ENCODE assay signal across 16 cellular contexts in genomic region chr5:32308951-32309350, GRCh38. TPM values are rescaled to one million over a fixed set of nuclear protein-coding genes. Genes with fewer than 3 reads are reported as not detected.
A peak's percentile ranks its signal among the peaks of the same experiment; 100 is the strongest.
DNase-seq lines count a peak whose midpoint lies in the region; ATAC-seq, FAIRE-seq and TF ChIP-seq lines count a peak whose summit lies in the region.
"Had no signal": no experiment of that assay in that cellular context is flagged by ENCODE, and none has a peak within 500 bp of the region (broad histone marks: within the 10 kb centered on the region; RNA-seq: fewer than 3 reads in every experiment).

No MANE protein-coding gene starts in this region.

- H3K4me3 Mint-ChIP-seq in Calu3 (ENCODE audit: low read depth, unreplicated experiment) (peak overlapping the region; percentile 21), T-helper 17 cell (peak overlapping the region; percentile 25)

- intact Hi-C loops in Calu3 (cut with micrococcal nuclease; ENCODE audit: unreplicated experiment) (no loop called here), kidney (cut with DNase I) (no loop called here), spleen (cut with DNase I; ENCODE audit: low total_unique reads) (no loop called here)

- no peaks in the 10 kb centered on the region for H3K27me3 ChIP-seq in spleen (replicated peaks in 1 of 7)
- H3K27me3 ChIP-seq: BE2C, ovary, tibial artery had no signal

- ATAC-seq in T-helper 17 cell: no peak
- no peak for ATAC-seq in HG02571 (IDR thresholded peaks at IDR 0.05; ENCODE audit: unreplicated experiment)

- H3K9me3 ChIP-seq in T-helper 17 cell (ENCODE audit: control insufficient read depth, low read length, poor library complexity, severe bottlenecking) (no peaks in the 10 kb centered on the region), kidney (ENCODE audit: control insufficient read depth in 1 of 2, low read length in 2 of 2) (no peaks in the 10 kb centered on the region), spleen (no peaks in the 10 kb centered on the region)
- H3K9me3 ChIP-seq: BE2C, ovary, tibial artery had no signal

- FAIRE-seq in kidney (lab: Jason Lieb, UNC): no peak

- H3K27me3 Mint-ChIP-seq in Calu3 (ENCODE audit: unreplicated experiment) (no peaks in the 10 kb centered on the region), T-helper 17 cell (no peaks in the 10 kb centered on the region)
- H3K27me3 Mint-ChIP-seq: activated B cell treated with CpG ODN at 0.5 μM for 24 hours had no signal

- peaks cover 53% of the 10 kb centered on the region for H3K36me3 Mint-ChIP-seq in Calu3 (ENCODE audit: insufficient read depth, unreplicated experiment)
- peaks cover 6% of the 10 kb centered on the region for H3K36me3 Mint-ChIP-seq in T-helper 17 cell (ENCODE audit: low read depth)

- TF ChIP-seq POLR2A in spleen (IDR thresholded peaks at IDR 0.05): no peak

- H3K4me1 ChIP-seq in kidney (ENCODE audit: control insufficient read depth in 1 of 2, insufficient read depth in 1 of 2, low read depth in 1 of 2, low read length in 2 of 2) (peaks cover 21% of the 10 kb centered on the region in 2 donors), spleen (peaks cover 19 to 86% (median 50%) of the 10 kb centered on the region in 6 donors)
- H3K4me1 ChIP-seq: BE2C had no signal

- TF ChIP-seq CTCF in Calu3 (IDR thresholded peaks at IDR 0.05; ENCODE audit: unreplicated experiment) (no peak), kidney (IDR thresholded peaks at IDR 0.05; ENCODE audit: borderline replicate concordance, extremely low read depth, insufficient read depth) (no peak), spleen (IDR thresholded peaks at IDR 0.05 in 8 of 11, conservative IDR thresholded peaks at IDR 0.05 in 3 of 11) (no peak)

- H3K4me1 Mint-ChIP-seq in Calu3 (ENCODE audit: low read depth, unreplicated experiment): peaks cover 59% of the 10 kb centered on the region
- peaks cover 30% of the 10 kb centered on the region for H3K4me1 Mint-ChIP-seq in T-helper 17 cell

- H3K36me3 ChIP-seq in kidney (ENCODE audit: control insufficient read depth in 1 of 2, insufficient read depth in 2 of 2, low read length in 2 of 2) (no peaks in the 10 kb centered on the region), spleen (no peaks in the 10 kb centered on the region)
- H3K36me3 ChIP-seq: BE2C, ovary had no signal

- H3K27ac Mint-ChIP-seq in Calu3 (ENCODE audit: unreplicated experiment) (no peak overlapping the region), T-helper 17 cell (no peak overlapping the region)
- H3K27ac Mint-ChIP-seq: activated B cell treated with CpG ODN at 0.5 μM for 24 hours had no signal

- H3K27ac ChIP-seq in kidney (ENCODE audit: low read depth in 2 of 2, low read length in 2 of 2) (peak overlapping the region; percentile 39 to 76), spleen (peak overlapping the region in 5 of 8 donors; percentile 1 to 54 (median 31))
- H3K27ac ChIP-seq: ovary, tibial artery had no signal

- no peaks in the 10 kb centered on the region for H3K9me3 Mint-ChIP-seq in Calu3 (ENCODE audit: low read depth, unreplicated experiment)
- H3K9me3 Mint-ChIP-seq: activated B cell treated with CpG ODN at 0.5 μM for 24 hours had no signal

- CTCF ChIA-PET in Calu3 (lab: Charles Lee): interaction anchor here (0.7 kb wide), 1 partner anchor 37 kb away, joined by 3 read pairs; no protein-coding TSS in a partner anchor

- H3K9ac ChIP-seq in kidney (ENCODE audit: low read length in 2 of 2): no peak overlapping the region

- WGBS in spleen, 5 donors: 37 to 44% (median 41%) methylated on average over 3 of the region's 3 CpGs

- H3K4me3 ChIP-seq in kidney (ENCODE audit: low read length in 2 of 2): no peak overlapping the region
- H3K4me3 ChIP-seq in spleen: no peak overlapping the region
- H3K4me3 ChIP-seq: ovary, tibial artery had no signal

- DNase-seq in Calu3 (no peak), T-helper 17 cell (no peak), kidney (no peak), spleen (no peak), NCI-H748 treated with DMSO at 0.1 percent for 48 hours (lab: John Stamatoyannopoulos, UW) (no peak), NCI-H1417 treated with DMSO at 0.1 percent for 48 hours (lab: John Stamatoyannopoulos, UW) (no peak)
- DNase-seq in activated effector memory CD4-positive, alpha-beta T cell treated with anti-CD3 and anti-CD28 coated beads, Interleukin-2, amount 50 U/mL, for 16 hours: no peak
- DNase-seq: activated B cell treated with CpG ODN at 0.5 μM for 24 hours; activated CD8-positive, alpha-beta memory T cell treated with anti-CD3 and anti-CD28 coated beads, Interleukin-2, amount 50 U/mL, for 48 hours; BE2C; cortex of kidney; DND-41; ovary; stimulated activated CD4-positive, alpha-beta T cell treated with anti-CD3 and anti-CD28 coated beads, Interleukin-15, amount 100 ng/mL, for 24 hours; tibial artery had no signal

- BruUV-seq in Calu3 (replicated peaks; lab: Mats Ljungman, UMichigan): no TSS peak

RNA-seq across cellular contexts. Expression of gene MTMR12, which starts 3.8 kb away (rescaled TPM):
- total RNA-seq in Calu3 (2022): 32.9 and 42.7 TPM in 2 replicates
- total RNA-seq in T-helper 17 cell: 10 to 100 TPM; 20.6 to 29.4 TPM
- total RNA-seq in kidney: 52.8 TPM
- 9.3 TPM for polyA plus RNA-seq in kidney (ENCODE audit: insufficient read depth, low read depth, low replicate concordance)
- total RNA-seq in spleen: 10 to 100 TPM; 26.3 to 42.2 (median 30.7) TPM
- polyA plus RNA-seq in spleen: 1 to 10 TPM; 6.8 to 8.4 (median 7.8) TPM
